In genomic region chr15:50181983-50182232, GRCh38 we compare ENCODE assay signal across 8 cellular contexts. TPM values are rescaled to one million over a fixed set of nuclear protein-coding genes. Genes with fewer than 3 reads are reported as not detected.
DNase-seq lines count a peak whose midpoint lies in the region; ATAC-seq and TF ChIP-seq lines count a peak whose summit lies in the region.

TSS of gene SLC27A2 (plus strand) at chr15:50182196. CDS start at chr15:50182428, 232 bp downstream.

- peak within 1 kb of the TSS; percentile 52 for H3K4me3 ChIP-seq in LNCaP clone FGC (ENCODE audit: low read depth, low read length)

- POLR2A ChIA-PET in activated naive CD8-positive, alpha-beta T cell treated with anti-CD3 and anti-CD28 coated beads, Interleukin-2, amount 10 ng/mL, durations not matched to agents 7 days and 5 days (lab: Charles Lee) = interaction anchor here (1.2 to 2.3 kb wide), 4 partner anchors 50 to 172 kb away, joined by 4 to 11 read pairs (median 5); no protein-coding TSS in a partner anchor

- H3K27me3 Mint-ChIP-seq in Calu3 (ENCODE audit: unreplicated experiment) = no peaks in the 10 kb centered on the region
- H3K27me3 Mint-ChIP-seq in activated naive CD8-positive, alpha-beta T cell treated with anti-CD3 and anti-CD28 coated beads, Interleukin-2, amount 10 ng/mL, durations not matched to agents 7 days and 5 days = peaks cover 3% of the 10 kb centered on the region
- H3K27me3 Mint-ChIP-seq in stimulated activated naive B cell treated with anti-CD40 and anti-IgM and Interleukin-4, amounts not matched to agents 10 μg/mL and 1 μg/mL and 100 μg/mL, for 72 hours = peaks cover 22 to 30% of the 10 kb centered on the region in 2 donors

- H3K27ac Mint-ChIP-seq in Calu3 (ENCODE audit: unreplicated experiment) = peak within 1 kb of the TSS; percentile 24
- H3K27ac Mint-ChIP-seq in activated naive CD8-positive, alpha-beta T cell treated with anti-CD3 and anti-CD28 coated beads, Interleukin-2, amount 10 ng/mL, durations not matched to agents 7 days and 5 days = peak within 1 kb of the TSS; percentile 89
- peak within 1 kb of the TSS; percentile 70 for H3K27ac Mint-ChIP-seq in stimulated activated naive B cell treated with anti-CD40 and anti-IgM and Interleukin-4, amounts not matched to agents 10 μg/mL and 1 μg/mL and 100 μg/mL, for 72 hours

- CTCF ChIA-PET in Calu3 (lab: Charles Lee) = interaction anchor here (0.7 to 2.3 kb wide), 3 partner anchors 107 to 173 kb away, joined by 3 to 11 read pairs (median 4); partner anchors contain the start of gene GABPB1

- no TSS peak for BruUV-seq in Calu3 (replicated peaks; lab: Mats Ljungman, UMichigan)

- intact Hi-C loops in Calu3 (cut with micrococcal nuclease; ENCODE audit: unreplicated experiment) = loop anchor here (2.0 to 10.0 kb wide), 3 partner anchors 33 to 133 kb away; no protein-coding TSS in a partner anchor

- peak within 1 kb of the TSS; percentile 97 for H3K4me3 Mint-ChIP-seq in Calu3 (ENCODE audit: low read depth, unreplicated experiment)
- peak within 1 kb of the TSS; percentile 94 for H3K4me3 Mint-ChIP-seq in activated naive CD8-positive, alpha-beta T cell treated with anti-CD3 and anti-CD28 coated beads, Interleukin-2, amount 10 ng/mL, durations not matched to agents 7 days and 5 days
- peak within 1 kb of the TSS; percentile 93 to 97 for H3K4me3 Mint-ChIP-seq in stimulated activated naive B cell treated with anti-CD40 and anti-IgM and Interleukin-4, amounts not matched to agents 10 μg/mL and 1 μg/mL and 100 μg/mL, for 72 hours

- DNase-seq in Calu3 (peak; percentile 80), GM20000 (ENCODE audit: low spot score) (no peak), LNCaP clone FGC (ENCODE audit: low read depth) (no peak), iPS-NIHi7 (ENCODE audit: extremely low spot score) (peak; percentile 81), SKM-1 treated with dmso at 0.1 percent for 144 hours (lab: John Stamatoyannopoulos, UW; ENCODE audit: unreplicated experiment) (no peak)
- DNase-seq in activated naive CD8-positive, alpha-beta T cell treated with anti-CD3 and anti-CD28 coated beads, Interleukin-2, amount 10 ng/mL, durations not matched to agents 7 days and 5 days = no peak
- no peak for DNase-seq in stimulated activated naive B cell treated with anti-CD40 and anti-IgM and Interleukin-4, amounts not matched to agents 10 μg/mL and 1 μg/mL and 100 μg/mL, for 72 hours

- TF ChIP-seq CTCF in Calu3 (IDR thresholded peaks at IDR 0.05; ENCODE audit: unreplicated experiment) = no peak
- peak; percentile 33 for TF ChIP-seq CTCF in GM20000 (IDR thresholded peaks at IDR 0.05; ENCODE audit: extremely low read depth, missing control alignments)
- TF ChIP-seq CTCF in LNCaP clone FGC (IDR thresholded peaks at IDR 0.05; ENCODE audit: control insufficient read depth, extremely low read depth, insufficient read depth) = peak; percentile 55

- H3K9me3 Mint-ChIP-seq in Calu3 (ENCODE audit: low read depth, unreplicated experiment) = no peaks in the 10 kb centered on the region
- no peaks in the 10 kb centered on the region for H3K9me3 Mint-ChIP-seq in activated naive CD8-positive, alpha-beta T cell treated with anti-CD3 and anti-CD28 coated beads, Interleukin-2, amount 10 ng/mL, durations not matched to agents 7 days and 5 days
- no peaks in the 10 kb centered on the region for H3K9me3 Mint-ChIP-seq in stimulated activated naive B cell treated with anti-CD40 and anti-IgM and Interleukin-4, amounts not matched to agents 10 μg/mL and 1 μg/mL and 100 μg/mL, for 72 hours

- peaks cover 18% of the 10 kb centered on the region for H3K4me1 Mint-ChIP-seq in Calu3 (ENCODE audit: low read depth, unreplicated experiment)
- H3K4me1 Mint-ChIP-seq in activated naive CD8-positive, alpha-beta T cell treated with anti-CD3 and anti-CD28 coated beads, Interleukin-2, amount 10 ng/mL, durations not matched to agents 7 days and 5 days = peaks cover 22% of the 10 kb centered on the region
- H3K4me1 Mint-ChIP-seq in stimulated activated naive B cell treated with anti-CD40 and anti-IgM and Interleukin-4, amounts not matched to agents 10 μg/mL and 1 μg/mL and 100 μg/mL, for 72 hours = peaks cover 10 to 15% of the 10 kb centered on the region in 2 donors

- peaks cover 14% of the 10 kb centered on the region for H3K36me3 Mint-ChIP-seq in Calu3 (ENCODE audit: insufficient read depth, unreplicated experiment)
- peaks cover 6% of the 10 kb centered on the region for H3K36me3 Mint-ChIP-seq in activated naive CD8-positive, alpha-beta T cell treated with anti-CD3 and anti-CD28 coated beads, Interleukin-2, amount 10 ng/mL, durations not matched to agents 7 days and 5 days
- no peaks in the 10 kb centered on the region for H3K36me3 Mint-ChIP-seq in stimulated activated naive B cell treated with anti-CD40 and anti-IgM and Interleukin-4, amounts not matched to agents 10 μg/mL and 1 μg/mL and 100 μg/mL, for 72 hours

- peak; percentile 79 for ATAC-seq in activated naive CD8-positive, alpha-beta T cell treated with anti-CD3 and anti-CD28 coated beads, Interleukin-2, amount 10 ng/mL, durations not matched to agents 7 days and 5 days (ENCODE audit: low read depth)
- ATAC-seq in stimulated activated naive B cell treated with anti-CD40 and anti-IgM and Interleukin-4, amounts not matched to agents 10 μg/mL and 1 μg/mL and 100 μg/mL, for 72 hours (replicated peaks) = no peak
- ATAC-seq in HG03025 (IDR thresholded peaks at IDR 0.05; ENCODE audit: low FRiP score, unreplicated experiment) = no peak

RNA-seq across cellular contexts. Expression of gene SLC27A2, which starts in this region (rescaled TPM):
- total RNA-seq in Calu3 (2022) = 13.1 and 14.0 TPM in 2 replicates
- 1 to 10 TPM; 8.8 to 9.6 TPM for total RNA-seq in activated naive CD8-positive, alpha-beta T cell treated with anti-CD3 and anti-CD28 coated beads, Interleukin-2, amount 10 ng/mL, durations not matched to agents 7 days and 5 days

Comparison
In these comparisons a context has a peak if more than half of its experiments do, and no peak if none do; other contexts are left out.
1. DNase-seq: peak in Calu3 (single experiment) and iPS-NIHi7 (single experiment); none in GM20000 (single experiment), LNCaP clone FGC (single experiment), activated naive CD8-positive, alpha-beta T cell treated with anti-CD3 and anti-CD28 coated beads, Interleukin-2, amount 10 ng/mL, durations not matched to agents 7 days and 5 days (single experiment), stimulated activated naive B cell treated with anti-CD40 and anti-IgM and Interleukin-4, amounts not matched to agents 10 μg/mL and 1 μg/mL and 100 μg/mL, for 72 hours (single experiment) and SKM-1 treated with dmso at 0.1 percent for 144 hours (single experiment).
2. H3K27ac Mint-ChIP-seq: peak in every context shown above with its lines; median percentile 89 in activated naive CD8-positive, alpha-beta T cell treated with anti-CD3 and anti-CD28 coated beads, Interleukin-2, amount 10 ng/mL, durations not matched to agents 7 days and 5 days; 70 in stimulated activated naive B cell treated with anti-CD40 and anti-IgM and Interleukin-4, amounts not matched to agents 10 μg/mL and 1 μg/mL and 100 μg/mL, for 72 hours; 24 in Calu3.
3. Peak in every context shown above with its lines, with median percentiles within 50 percentile points of each other: H3K4me3 Mint-ChIP-seq.